In the genomic region with DNA sequence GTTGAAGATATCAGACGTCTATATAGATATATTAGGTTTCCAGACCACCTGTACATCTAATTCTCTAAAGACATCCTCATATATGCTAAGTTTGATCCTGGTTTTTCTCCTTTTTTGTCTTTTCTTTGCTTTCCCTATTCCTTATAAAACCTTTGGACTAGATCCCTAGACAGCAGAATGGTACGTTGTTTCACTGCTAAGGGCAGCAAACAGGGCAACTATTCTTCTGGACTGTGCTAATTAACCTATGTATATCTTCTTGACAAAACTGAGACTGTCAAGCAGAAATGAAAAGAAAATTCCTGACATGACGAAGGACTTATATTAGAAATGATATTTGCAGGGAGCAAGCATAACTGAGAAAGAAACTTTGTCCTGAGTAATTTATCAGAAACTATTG, we compare ENCODE assay signal across 24 cellular contexts.
"Had no signal": no experiment of that assay in that cellular context is flagged by ENCODE, and none has a peak within 500 bp of the region (broad histone marks: within the 10 kb centered on the region; RNA-seq: fewer than 3 reads in every experiment).

No MANE protein-coding gene starts in this region.

- ATAC-seq: left colon; left lung; lower lobe of right lung; natural killer cell; right lobe of liver; stimulated activated naive B cell treated with anti-CD40 and anti-IgM and Interleukin-4, amounts not matched to agents 10 μg/mL and 1 μg/mL and 100 μg/mL, for 72 hours; stimulated activated naive CD8-positive, alpha-beta T cell treated with anti-CD3 and anti-CD28 coated beads, Interleukin-15, Interleukin-2, amounts not matched to agents 100 U/mL and 50 U/mL, for 24 hours had no signal

- DNase-seq: hypothalamus; immature natural killer cell; kidney; left colon; left lung; lower lobe of right lung; mammary epithelial cell; mesendoderm; naive B cell; natural killer cell; nephron progenitor cell; occipital lobe; right lobe of liver; stimulated activated CD4-positive, alpha-beta T cell treated with anti-CD3 and anti-CD28 coated beads, Interleukin-12 subunit alpha, Interleukin-12 subunit beta, amount 100 ng/mL, for 4 hours; stimulated activated CD4-positive, alpha-beta T cell treated with anti-CD3 and anti-CD28 coated beads, Interleukin-15, amount 100 ng/mL, for 24 hours; stimulated activated CD4-positive, alpha-beta T cell treated with anti-CD3 and anti-CD28 coated beads, Interleukin-2, amount 100 ng/mL, for 24 hours; stimulated activated CD4-positive, alpha-beta T cell treated with anti-CD3 and anti-CD28 coated beads, Interleukin-4, amount 100 ng/mL, for 1 hour; stimulated activated naive B cell treated with anti-CD40 and anti-IgM and Interleukin-4, amounts not matched to agents 10 μg/mL and 1 μg/mL and 100 μg/mL, for 72 hours; stimulated activated naive CD8-positive, alpha-beta T cell treated with anti-CD3 and anti-CD28 coated beads, Interleukin-15, Interleukin-2, amounts not matched to agents 100 U/mL and 50 U/mL, for 24 hours; stomach; testis; thyroid gland; transverse colon; upper lobe of left lung had no signal
